Comparison of ENCODE assay signal across 8 cellular contexts in the genomic region with DNA sequence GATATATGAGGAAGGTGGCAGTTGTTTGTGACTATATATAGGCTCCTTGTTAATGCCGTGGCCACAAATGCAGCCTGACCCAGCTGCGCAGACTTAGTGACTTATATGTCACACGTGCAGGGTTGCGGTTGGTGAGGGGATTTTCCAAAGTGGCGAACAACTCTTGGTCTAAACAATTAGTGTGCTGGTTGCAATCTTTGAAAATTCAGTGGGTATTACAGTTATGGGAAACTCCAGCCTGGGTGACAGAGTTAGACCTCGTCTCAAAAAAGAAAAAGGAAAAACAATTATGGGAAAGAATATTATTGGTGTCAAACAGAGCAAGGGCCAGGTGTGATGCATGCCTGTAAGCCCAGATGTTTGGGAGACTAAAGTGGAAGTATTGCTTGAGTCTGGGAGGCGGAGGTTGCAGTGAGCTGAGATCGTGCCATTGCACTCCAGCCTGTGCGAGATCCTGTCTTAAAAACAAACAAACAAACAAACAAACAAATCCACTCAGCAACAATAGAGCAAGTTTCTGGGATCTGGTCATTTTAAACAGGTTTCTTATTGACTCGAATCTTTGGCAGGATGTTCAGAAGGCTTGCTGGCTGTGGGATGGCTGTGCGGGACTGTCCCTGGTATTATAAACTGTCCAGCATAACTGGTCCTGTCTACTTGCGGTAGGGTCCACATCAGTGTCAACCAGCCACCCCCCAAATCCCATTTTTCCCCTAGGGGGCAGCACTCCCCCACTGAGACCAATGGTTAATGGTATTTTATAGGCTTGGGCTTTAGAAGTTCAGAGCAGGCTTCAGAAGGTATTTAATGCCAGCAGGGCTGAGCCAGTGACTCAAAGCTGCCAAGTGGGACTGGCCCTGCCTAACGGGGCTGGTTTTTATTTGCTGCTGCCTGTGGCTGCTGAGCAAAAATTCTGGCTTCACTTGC. TPM values are rescaled to one million over a fixed set of nuclear protein-coding genes. Genes with fewer than 3 reads are reported as not detected.
A peak's percentile ranks its signal among the peaks of the same experiment; 100 is the strongest.
DNase-seq lines count a peak whose midpoint lies in the region; ATAC-seq and TF ChIP-seq lines count a peak whose summit lies in the region.

No MANE protein-coding gene starts in this region.

- no peaks in the 10 kb centered on the region for H3K27me3 Mint-ChIP-seq in neural progenitor cell (ENCODE audit: insufficient read depth, low read depth)

- 47 to 63% methylated on average over 11 to 12 of the region's 13 CpGs for WGBS in esophagus squamous epithelium, 2 donors
- WGBS in testis, 2 donors = 72 to 74% methylated on average over 13 of the region's 13 CpGs

- H3K4me2 ChIP-seq in OCI-LY7 (ENCODE audit: low read length) = peak overlapping the region; percentile 87
- H3K4me2 ChIP-seq in neural progenitor cell = no peak overlapping the region

- H3K9me2 ChIP-seq in OCI-LY7 (ENCODE audit: insufficient read depth, low read length) = no peaks in the 10 kb centered on the region

- H3K27ac ChIP-seq in OCI-LY7 (ENCODE audit: low read depth, low read length, poor library complexity, severe bottlenecking) (peak overlapping the region; percentile 100), esophagus squamous epithelium (no peak overlapping the region), neural progenitor cell (no peak overlapping the region), testis (no peak overlapping the region)

- TF ChIP-seq CTCF in OCI-LY7 (conservative IDR thresholded peaks at IDR 0.05; ENCODE audit: low read length) (peak; percentile 91), esophagus squamous epithelium (IDR thresholded peaks at IDR 0.05) (peak; percentile 35 to 73 (median 64)), neural progenitor cell (IDR thresholded peaks at IDR 0.05) (peak; percentile 80), testis (IDR thresholded peaks at IDR 0.05) (peak; percentile 30 to 65 (median 35))

- DNase-seq in DMS 273 treated with DMSO at 0.1 percent for 48 hours (lab: John Stamatoyannopoulos, UW) (peak; percentile 70), HK-2 (ENCODE audit: unreplicated experiment) (peak; percentile 64), OCI-LY7 (ENCODE audit: low spot score) (peak; percentile 99), activated T-cell treated with anti-CD3 and anti-CD28 coated beads for 4 hours (peak; percentile 45), esophagus squamous epithelium (lab: John Stamatoyannopoulos, UW) (no peak), neural progenitor cell (ENCODE audit: low spot score) (peak; percentile 79), testis (peak; percentile 55)

- ATAC-seq in GM19452 (IDR thresholded peaks at IDR 0.05; ENCODE audit: unreplicated experiment) = peak; percentile 78

- intact Hi-C loops in OCI-LY7 (cut with micrococcal nuclease; ENCODE audit: unreplicated experiment) (loop anchor here (1.0 to 5.0 kb wide), 7 partner anchors 17 to 162 kb away; a partner anchor contains a TSS), esophagus squamous epithelium (cut with DNase I) (no loop called here), testis (cut with DNase I; ENCODE audit: low total_unique reads) (no loop called here)

- H3K9me3 Mint-ChIP-seq in neural progenitor cell = no peaks in the 10 kb centered on the region

- CTCF ChIA-PET in OCI-LY7 (lab: Charles Lee; ENCODE audit: unreplicated experiment) = interaction anchor here (0.8 kb wide), 1 partner anchor 10 kb away, joined by 3 read pairs; no protein-coding TSS in a partner anchor

- H3K4me1 ChIP-seq in OCI-LY7 (ENCODE audit: insufficient read depth, low read length, poor library complexity, severe bottlenecking) = peaks cover 66% of the 10 kb centered on the region
- H3K4me1 ChIP-seq in esophagus squamous epithelium = peaks cover 0 to 6% (median 0%) of the 10 kb centered on the region in 3 donors
- no peaks in the 10 kb centered on the region for H3K4me1 ChIP-seq in neural progenitor cell
- no peaks in the 10 kb centered on the region for H3K4me1 ChIP-seq in testis

- no peaks in the 10 kb centered on the region for H3K36me3 Mint-ChIP-seq in neural progenitor cell

- no peak overlapping the region for H3K9ac ChIP-seq in neural progenitor cell

- H3K36me3 ChIP-seq in OCI-LY7 (ENCODE audit: insufficient read depth, low read length) (peaks cover 62% of the 10 kb centered on the region), esophagus squamous epithelium (peaks cover 0 to 40% (median 0%) of the 10 kb centered on the region in 3 donors), neural progenitor cell (no peaks in the 10 kb centered on the region), testis (ENCODE audit: low read depth, missing control alignments) (no peaks in the 10 kb centered on the region)

- peak overlapping the region; percentile 44 for H3K4me3 ChIP-seq in OCI-LY7 (ENCODE audit: low read depth, low read length, poor library complexity, severe bottlenecking)
- H3K4me3 ChIP-seq in esophagus squamous epithelium = no peak overlapping the region
- no peak overlapping the region for H3K4me3 ChIP-seq in neural progenitor cell
- no peak overlapping the region for H3K4me3 ChIP-seq in testis

- TF ChIP-seq POLR2A in esophagus squamous epithelium (IDR thresholded peaks at IDR 0.05) (no peak), testis (IDR thresholded peaks at IDR 0.05) (no peak)

- no peak overlapping the region for H3K27ac Mint-ChIP-seq in neural progenitor cell

- no peaks in the 10 kb centered on the region for H3F3A ChIP-seq in neural progenitor cell (ENCODE audit: low read depth)

- no peaks in the 10 kb centered on the region for H3K4me1 Mint-ChIP-seq in neural progenitor cell

- H3K4me3 Mint-ChIP-seq in neural progenitor cell = no peak overlapping the region

- no peaks in the 10 kb centered on the region for H4K20me1 ChIP-seq in OCI-LY7 (ENCODE audit: insufficient read depth, low read length)
- H4K20me1 ChIP-seq in neural progenitor cell (ENCODE audit: low read depth) = no peaks in the 10 kb centered on the region

- TSS peak; percentile 81 for BruUV-seq in OCI-LY7 (replicated peaks; lab: Mats Ljungman, UMichigan)

- H3K79me2 ChIP-seq in OCI-LY7 (ENCODE audit: insufficient read depth, low read depth, low read length) (peaks cover 8% of the 10 kb centered on the region; the same call in 1 of the 2 replicates), neural progenitor cell (ENCODE audit: low read depth) (no peaks in the 10 kb centered on the region)

- POLR2A ChIA-PET in OCI-LY7 (lab: Charles Lee) = interaction anchor here (0.8 to 2.0 kb wide), 2 partner anchors 9 to 17 kb away, joined by 3 to 5 read pairs; no protein-coding TSS in a partner anchor

- H3K27me3 ChIP-seq in esophagus squamous epithelium = no peaks in the 10 kb centered on the region
- H3K27me3 ChIP-seq in neural progenitor cell = no peaks in the 10 kb centered on the region
- H3K27me3 ChIP-seq in testis = no peaks in the 10 kb centered on the region

- H3K9me3 ChIP-seq in OCI-LY7 (ENCODE audit: low read length) = no peaks in the 10 kb centered on the region
- H3K9me3 ChIP-seq in esophagus squamous epithelium = no peaks in the 10 kb centered on the region
- H3K9me3 ChIP-seq in neural progenitor cell (ENCODE audit: low read depth) = no peaks in the 10 kb centered on the region
- no peaks in the 10 kb centered on the region for H3K9me3 ChIP-seq in testis

- H2AFZ ChIP-seq in OCI-LY7 (ENCODE audit: low read length) (no peak overlapping the region), neural progenitor cell (replicated peaks) (no peak overlapping the region)

RNA-seq across cellular contexts. Expression of a gene that starts 15.4 kb away (rescaled TPM):
- total RNA-seq in OCI-LY7 (2014; rRNA removed; shearing (Covaris generic)) = 36.4 and 36.9 TPM in 2 replicates
- total RNA-seq in OCI-LY7 (2022) (51.1 and 61.7 TPM in 2 replicates), esophagus squamous epithelium (10 to 100 TPM in 1 of 4 donors, 1 to 10 TPM in 3; 4.8 to 11.8 (median 7.6) TPM), neural progenitor cell (ENCODE audit: low replicate concordance) (0.43 and 5.9 TPM in 2 replicates), testis (1 to 10 TPM; 9.1 to 9.7 TPM)
- polyA plus RNA-seq in testis (ENCODE audit: insufficient read depth, low read depth, low replicate concordance) = 10.1 TPM

RNA-seq across cellular contexts. Expression of a gene that starts 22.2 kb away (rescaled TPM):
- total RNA-seq in OCI-LY7 (2014; rRNA removed; shearing (Covaris generic)) = 142 and 152 TPM in 2 replicates
- 166 and 181 TPM in 2 replicates for total RNA-seq in OCI-LY7 (2022)
- total RNA-seq in esophagus squamous epithelium = 100 to 1,000 TPM in 1 of 4 donors, 10 to 100 TPM in 3; 46.4 to 122 (median 64.0) TPM
- 57.0 and 97.1 TPM in 2 replicates for total RNA-seq in neural progenitor cell (ENCODE audit: low replicate concordance)
- 100 to 1,000 TPM; 113 to 132 TPM for total RNA-seq in testis
- polyA plus RNA-seq in testis (ENCODE audit: insufficient read depth, low read depth, low replicate concordance) = 76.1 TPM

RNA-seq across cellular contexts. Expression of a gene that starts 59.6 kb away (rescaled TPM):
- total RNA-seq in OCI-LY7 (2014; rRNA removed; shearing (Covaris generic)) = 10.6 and 13.5 TPM in 2 replicates
- total RNA-seq in OCI-LY7 (2022) (31.4 and 31.6 TPM in 2 replicates), esophagus squamous epithelium (10 to 100 TPM in 1 of 4 donors, 1 to 10 TPM in 3; 4.0 to 17.7 (median 4.5) TPM), neural progenitor cell (ENCODE audit: low replicate concordance) (0.53 TPM in 1 of 2 replicates, not detected in the other), testis (1 to 10 TPM; 5.8 to 6.7 TPM)
- polyA plus RNA-seq in testis (ENCODE audit: insufficient read depth, low read depth, low replicate concordance) = 3.0 TPM

Comparison
In these comparisons a context has a peak if more than half of its experiments do, and no peak if none do; other contexts are left out.
1. CTCF ChIP-seq: peak in every context shown above with its lines; median percentile 91 in OCI-LY7; 80 in neural progenitor cell; 64 in esophagus squamous epithelium; 35 in testis.